ENCODE assay signal across 1 cellular context in the genomic region with DNA sequence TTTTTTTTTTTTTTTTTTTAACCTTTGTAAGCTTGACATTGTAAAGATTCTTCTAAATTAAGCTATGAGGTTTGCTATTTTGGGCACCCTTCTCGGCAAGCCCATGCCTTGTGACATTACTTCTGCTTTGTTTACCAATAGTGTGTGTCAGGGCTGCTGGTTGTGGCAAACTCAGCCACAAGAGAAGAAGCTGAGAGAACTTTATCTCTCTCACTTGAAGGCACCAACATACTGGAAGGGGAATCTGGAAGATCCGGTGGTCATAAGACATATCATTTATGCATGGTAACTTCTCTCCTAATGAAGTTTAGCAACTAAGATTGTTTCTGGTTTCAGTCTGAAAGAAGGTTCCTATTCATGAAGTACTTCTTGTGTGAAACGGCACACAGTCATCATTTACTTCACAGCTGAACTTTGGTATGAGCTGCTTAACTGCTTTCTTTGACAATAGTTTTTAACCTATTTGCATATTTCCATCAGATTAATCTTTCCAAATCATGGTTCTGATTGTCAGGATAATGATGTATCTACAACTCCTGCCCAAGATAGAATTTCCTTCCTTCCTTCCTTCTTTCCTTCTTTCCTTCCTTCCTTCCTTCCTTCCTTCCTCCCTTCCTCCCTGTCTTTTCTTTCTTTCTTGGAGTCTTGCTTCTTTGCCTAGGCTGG.
TF ChIP-seq lines count a peak whose summit lies in the region.

No MANE protein-coding gene starts in this region.

TF ChIP-seq in HepG2, 621 proteins besides CTCF, POLR2A, EP300 and RAD21 (continued from another document):
- TF ChIP-seq, protein P1, sequence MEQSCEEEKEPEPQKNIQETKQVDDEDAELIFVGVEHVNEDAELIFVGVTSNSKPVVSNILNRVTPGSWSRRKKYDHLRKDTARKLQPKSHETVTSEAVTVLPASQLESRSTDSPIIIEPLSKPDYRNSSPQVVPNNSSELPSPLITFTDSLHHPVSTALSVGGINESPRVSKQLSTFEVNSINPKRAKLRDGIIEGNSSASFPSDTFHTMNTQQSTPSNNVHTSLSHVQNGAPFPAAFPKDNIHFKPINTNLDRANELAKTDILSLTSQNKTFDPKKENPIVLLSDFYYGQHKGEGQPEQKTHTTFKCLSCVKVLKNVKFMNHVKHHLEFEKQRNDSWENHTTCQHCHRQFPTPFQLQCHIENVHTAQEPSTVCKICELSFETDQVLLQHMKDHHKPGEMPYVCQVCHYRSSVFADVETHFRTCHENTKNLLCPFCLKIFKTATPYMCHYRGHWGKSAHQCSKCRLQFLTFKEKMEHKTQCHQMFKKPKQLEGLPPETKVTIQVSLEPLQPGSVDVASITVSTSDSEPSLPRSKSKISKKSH (CRISPR knock-in tag; IDR thresholded peaks at IDR 0.05; ENCODE audit: borderline replicate concordance): no peak
- TF ChIP-seq ZKSCAN1 (IDR thresholded peaks at IDR 0.05; ENCODE audit: low read length) (no peak), NFIC (IDR thresholded peaks at IDR 0.05; ENCODE audit: low read length) (no peak), RORA (CRISPR knock-in tag; IDR thresholded peaks at IDR 0.05) (no peak), MTA1 (CRISPR knock-in tag; IDR thresholded peaks at IDR 0.05; ENCODE audit: borderline replicate concordance) (no peak), NCOA2 (CRISPR knock-in tag; IDR thresholded peaks at IDR 0.05) (no peak), TAF15 (IDR thresholded peaks at IDR 0.05; ENCODE audit: low read depth, low read length, poor library complexity, severe bottlenecking) (no peak), RARG (CRISPR knock-in tag; IDR thresholded peaks at IDR 0.05; ENCODE audit: low read depth) (no peak), RFX3 (CRISPR knock-in tag; IDR thresholded peaks at IDR 0.05) (no peak)
- TF ChIP-seq, protein P2, sequence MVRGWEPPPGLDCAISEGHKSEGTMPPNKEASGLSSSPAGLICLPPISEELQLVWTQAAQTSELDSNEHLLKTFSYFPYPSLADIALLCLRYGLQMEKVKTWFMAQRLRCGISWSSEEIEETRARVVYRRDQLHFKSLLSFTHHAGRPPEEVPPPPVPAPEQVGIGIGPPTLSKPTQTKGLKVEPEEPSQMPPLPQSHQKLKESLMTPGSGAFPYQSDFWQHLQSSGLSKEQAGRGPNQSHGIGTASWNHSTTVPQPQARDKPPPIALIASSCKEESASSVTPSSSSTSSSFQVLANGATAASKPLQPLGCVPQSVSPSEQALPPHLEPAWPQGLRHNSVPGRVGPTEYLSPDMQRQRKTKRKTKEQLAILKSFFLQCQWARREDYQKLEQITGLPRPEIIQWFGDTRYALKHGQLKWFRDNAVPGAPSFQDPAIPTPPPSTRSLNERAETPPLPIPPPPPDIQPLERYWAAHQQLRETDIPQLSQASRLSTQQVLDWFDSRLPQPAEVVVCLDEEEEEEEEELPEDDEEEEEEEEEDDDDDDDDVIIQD (CRISPR knock-in tag; IDR thresholded peaks at IDR 0.05; ENCODE audit: low read depth): no peak
TF ChIP-seq in HepG2: peak in this region for 0.
